11 cellular contexts compared by ENCODE assay signal in genomic region chr10:73888514-73888913, GRCh38. TPM values are rescaled to one million over a fixed set of nuclear protein-coding genes. Genes with fewer than 3 reads are reported as not detected.
DNase-seq lines count a peak whose midpoint lies in the region; ATAC-seq, FAIRE-seq and TF ChIP-seq lines count a peak whose summit lies in the region.
"Had no signal": no experiment of that assay in that cellular context is flagged by ENCODE, and none has a peak within 500 bp of the region (broad histone marks: within the 10 kb centered on the region; RNA-seq: fewer than 3 reads in every experiment).

No MANE protein-coding gene starts in this region.

- TF ChIP-seq RAD21 in HepG2 (CRISPR knock-in tag; IDR thresholded peaks at IDR 0.05): no peak

- DNase-seq in HFFc6 (no peak), WTC11 (ENCODE audit: low spot score) (no peak), islet precursor cell (peak; percentile 64), GM20000 (ENCODE audit: low spot score) (no peak), HepG2 (ENCODE audit: low spot score) (no peak), NCI-H1105 treated with DMSO at 0.1 percent for 48 hours (lab: John Stamatoyannopoulos, UW) (no peak)
- DNase-seq: NCI-H2029 had no signal

- no peak for FAIRE-seq in HepG2 (lab: Jason Lieb, UNC)
- FAIRE-seq: G401.6 had no signal

- H3K4me1 Mint-ChIP-seq in HFFc6 (ENCODE audit: low read depth) (peaks cover 78% of the 10 kb centered on the region), WTC11 (peaks cover 19% of the 10 kb centered on the region)
- peaks cover 41% of the 10 kb centered on the region for H3K4me1 Mint-ChIP-seq in stimulated activated memory B cell treated with anti-CD40 and anti-IgM and Interleukin-4, amounts not matched to agents 10 μg/mL and 1 μg/mL and 100 μg/mL, for 72 hours

- ATAC-seq in WTC11 (no peak), HepG2 (no peak), HG02885 (IDR thresholded peaks at IDR 0.05; ENCODE audit: poor library complexity, unreplicated experiment) (no peak)
- no peak for ATAC-seq in stimulated activated memory B cell treated with anti-CD40 and anti-IgM and Interleukin-4, amounts not matched to agents 10 μg/mL and 1 μg/mL and 100 μg/mL, for 72 hours

- H3K9me3 ChIP-seq in HepG2 (ENCODE audit: low read length): no peaks in the 10 kb centered on the region

- TF ChIP-seq EP300 in HepG2 (IDR thresholded peaks at IDR 0.05; ENCODE audit: low read depth in 2 of 2, low read length in 2 of 2) (no peak), HepG2 (CRISPR knock-in tag; IDR thresholded peaks at IDR 0.05; ENCODE audit: borderline replicate concordance) (no peak)

- BruUV-seq in HepG2 (replicated peaks; lab: Mats Ljungman, UMichigan): no TSS peak

- H3K4me3 Mint-ChIP-seq in HFFc6: peak overlapping the region; percentile 33; the same call in 1 of the 2 replicates
- H3K4me3 Mint-ChIP-seq in WTC11: no peak overlapping the region
- H3K4me3 Mint-ChIP-seq in stimulated activated memory B cell treated with anti-CD40 and anti-IgM and Interleukin-4, amounts not matched to agents 10 μg/mL and 1 μg/mL and 100 μg/mL, for 72 hours: no peak overlapping the region
- H3K4me3 Mint-ChIP-seq: neural crest cell had no signal

- H3K36me3 Mint-ChIP-seq in HFFc6 (ENCODE audit: low read depth) (no peaks in the 10 kb centered on the region), WTC11 (no peaks in the 10 kb centered on the region)
- no peaks in the 10 kb centered on the region for H3K36me3 Mint-ChIP-seq in stimulated activated memory B cell treated with anti-CD40 and anti-IgM and Interleukin-4, amounts not matched to agents 10 μg/mL and 1 μg/mL and 100 μg/mL, for 72 hours

- H4K20me1 ChIP-seq in HepG2 (ENCODE audit: insufficient read depth, low read length): no peaks in the 10 kb centered on the region

- 50% methylated on average over 4 of the region's 5 CpGs for WGBS in HepG2 (ENCODE audit: low lambda C conversion rate)

- no peaks in the 10 kb centered on the region for H3K36me3 ChIP-seq in HepG2 (replicated peaks in 1 of 2; ENCODE audit: control insufficient read depth in 1 of 2, insufficient read depth in 2 of 2, low read length in 2 of 2)

- H3K27ac Mint-ChIP-seq in HFFc6 (peak overlapping the region; percentile 97), WTC11 (peak overlapping the region; percentile 60; the same call in 1 of the 2 replicates)
- peak overlapping the region; percentile 54 for H3K27ac Mint-ChIP-seq in stimulated activated memory B cell treated with anti-CD40 and anti-IgM and Interleukin-4, amounts not matched to agents 10 μg/mL and 1 μg/mL and 100 μg/mL, for 72 hours

- H3K27ac ChIP-seq in HepG2 (ENCODE audit: extremely low read length, insufficient read depth, low read length): no peak overlapping the region

- H3K79me2 ChIP-seq in HepG2 (ENCODE audit: insufficient read depth, low read length): no peaks in the 10 kb centered on the region

- TF ChIP-seq CTCF in HFFc6 (IDR thresholded peaks at IDR 0.05) (no peak), WTC11 (IDR thresholded peaks at IDR 0.05) (no peak), GM20000 (IDR thresholded peaks at IDR 0.05; ENCODE audit: extremely low read depth, missing control alignments) (no peak), HepG2 (CRISPR knock-in tag; IDR thresholded peaks at IDR 0.05) (no peak)

- peaks cover 28% of the 10 kb centered on the region for H3K4me1 ChIP-seq in HepG2 (ENCODE audit: insufficient read depth, low read length)

- CTCF ChIA-PET in WTC11 (lab: Charles Lee): interaction anchor here (1.0 to 9.1 kb wide), 10 partner anchors 10 to 215 kb away, joined by 3 to 155 read pairs (median 10); partner anchors contain the start of gene CAMK2G
- CTCF ChIA-PET in HepG2 (lab: Yijun Ruan, JAX; ENCODE audit: low intra/inter-chr PET ratio, low total read pairs): no interaction called here

- H3K4me2 ChIP-seq in HepG2 (ENCODE audit: low read depth, low read length): no peak overlapping the region

- in situ Hi-C loops in HepG2 (cut with HindIII; ENCODE audit: extremely low pct_ligation_motif_present, low pct_unique_long_range_greater_than_20kb): loop anchor here (5.0 kb wide), 2 partner anchors 49 to 194 kb away; no protein-coding TSS in a partner anchor

- POLR2A ChIA-PET in WTC11 (lab: Charles Lee) (interaction anchor here (0.9 kb wide), 1 partner anchor 18 kb away, joined by 3 read pairs; no protein-coding TSS in a partner anchor), HepG2 (lab: Yijun Ruan, JAX) (no interaction called here)

- intact Hi-C loops in HepG2 (cut with micrococcal nuclease; ENCODE audit: unreplicated experiment): no loop called here

- no peak overlapping the region for H2AFZ ChIP-seq in HepG2 (ENCODE audit: low read length)

- no peak for TF ChIP-seq POLR2A in HepG2 (IDR thresholded peaks at IDR 0.05; ENCODE audit: insufficient read depth in 1 of 2, low read depth in 2 of 2, low read length in 2 of 2)

- no peak overlapping the region for H3K9ac ChIP-seq in HepG2 (ENCODE audit: insufficient read depth, low read depth, low read length)

- H3K27me3 Mint-ChIP-seq in HFFc6 (ENCODE audit: insufficient read depth) (no peaks in the 10 kb centered on the region; the same call in 1 of the 2 replicates), WTC11 (ENCODE audit: low read depth) (no peaks in the 10 kb centered on the region)
- H3K27me3 Mint-ChIP-seq in stimulated activated memory B cell treated with anti-CD40 and anti-IgM and Interleukin-4, amounts not matched to agents 10 μg/mL and 1 μg/mL and 100 μg/mL, for 72 hours: no peaks in the 10 kb centered on the region

- H3K4me3 ChIP-seq in HepG2 (replicated peaks in 1 of 3; ENCODE audit: insufficient read depth in 1 of 3, low read depth in 2 of 3, low read length in 3 of 3): no peak overlapping the region

- H3K27me3 ChIP-seq in HepG2 (ENCODE audit: control insufficient read depth in 1 of 2, insufficient read depth in 2 of 2, low read length in 2 of 2): peaks cover 4 to 14% of the 10 kb centered on the region in 2 experiments; a peak in 4 of 5 replicates

- H3K9me3 Mint-ChIP-seq in HFFc6: no peaks in the 10 kb centered on the region
- no peaks in the 10 kb centered on the region for H3K9me3 Mint-ChIP-seq in WTC11
- no peaks in the 10 kb centered on the region for H3K9me3 Mint-ChIP-seq in stimulated activated memory B cell treated with anti-CD40 and anti-IgM and Interleukin-4, amounts not matched to agents 10 μg/mL and 1 μg/mL and 100 μg/mL, for 72 hours
- H3K9me3 Mint-ChIP-seq: neural crest cell had no signal

RNA-seq across cellular contexts. Expression of gene CAMK2G, which starts 14.2 kb away (rescaled TPM):
- 10 to 100 TPM; 24.6 to 33.1 (median 28.1) TPM for total RNA-seq in HFFc6 (2021; fragmentation: NEBNext Ultra II Directional; extraction: Animal tissue kit (Norgen Biotek cat#: 25700))
- total RNA-seq in WTC11 (2021): 34.9 to 39.9 TPM (median 34.9 TPM) in 3 replicates
- 13.0 and 15.9 TPM in 2 replicates for total RNA-seq in HepG2 (2016; rRNA removed; fragmentation: Illumina TruSeq; extraction: Trizol)
- total RNA-seq in HepG2 (2016; cell fraction: cytosol; rRNA removed; fragmentation: Illumina TruSeq; extraction: Trizol; ENCODE audit: low read depth): 4.7 and 5.8 TPM in 2 replicates
- total RNA-seq in HepG2 (2016; cell fraction: insoluble cytoplasmic fraction; rRNA removed; fragmentation: Illumina TruSeq; extraction: Trizol): 10.6 and 15.6 TPM in 2 replicates
- 10.3 and 11.5 TPM in 2 replicates for total RNA-seq in HepG2 (2016; cell fraction: membrane; rRNA removed; fragmentation: Illumina TruSeq; extraction: Trizol)
- total RNA-seq in HepG2 (2016; cell fraction: nucleus; rRNA removed; fragmentation: Illumina TruSeq; extraction: Trizol): 16.8 and 19.6 TPM in 2 replicates
- polyA plus RNA-seq in HepG2 (2011; rRNA removed): 18.8 and 19.3 TPM in 2 replicates
- 15.0 and 15.2 TPM in 2 replicates for polyA plus RNA-seq in HepG2 (2011; cell fraction: cytosol; rRNA removed)
- 53.3 and 57.3 TPM in 2 replicates for polyA plus RNA-seq in HepG2 (2011; cell fraction: nucleus; rRNA removed)
- polyA plus RNA-seq in HepG2 (2012): 10.4 and 10.5 TPM in 2 replicates
- 4.0 TPM in 2 replicates for polyA plus RNA-seq in HepG2 (2016; cell fraction: cytosol; fragmentation: Illumina TruSeq; extraction: Trizol; ENCODE audit: low read depth)
- polyA plus RNA-seq in HepG2 (2016; cell fraction: insoluble cytoplasmic fraction; fragmentation: Illumina TruSeq; extraction: Trizol; ENCODE audit: low read depth): 9.8 and 10.5 TPM in 2 replicates
- polyA plus RNA-seq in HepG2 (2016; cell fraction: membrane; fragmentation: Illumina TruSeq; extraction: Trizol; ENCODE audit: low read depth): 5.7 and 6.7 TPM in 2 replicates
- 46.0 and 46.5 TPM in 2 replicates for polyA plus RNA-seq in HepG2 (2016; cell fraction: nucleus; fragmentation: Illumina TruSeq; extraction: Trizol; ENCODE audit: insufficient read depth, low read depth)
- polyA minus RNA-seq in HepG2 (2011; rRNA and poly(A)+ RNA removed; ENCODE audit: low replicate concordance): 17.4 and 41.1 TPM in 2 replicates
- polyA minus RNA-seq in HepG2 (2011; cell fraction: cytosol; rRNA and poly(A)+ RNA removed): 7.7 and 8.2 TPM in 2 replicates
- 17.5 and 19.6 TPM in 2 replicates for polyA minus RNA-seq in HepG2 (2011; cell fraction: nucleus; rRNA and poly(A)+ RNA removed)

RNA-seq across cellular contexts. Expression of gene PLAU, which starts 22.4 kb away (rescaled TPM):
- 10 to 100 TPM; 14.0 to 25.5 (median 24.0) TPM for total RNA-seq in HFFc6 (2021; fragmentation: NEBNext Ultra II Directional; extraction: Animal tissue kit (Norgen Biotek cat#: 25700))
- total RNA-seq in WTC11 (2021) (15.0 to 18.0 TPM (median 16.2 TPM) in 3 replicates), HepG2 (2016; rRNA removed; fragmentation: Illumina TruSeq; extraction: Trizol) (4.8 and 11.2 TPM in 2 replicates)
- 1.9 and 6.6 TPM in 2 replicates for total RNA-seq in HepG2 (2016; cell fraction: cytosol; rRNA removed; fragmentation: Illumina TruSeq; extraction: Trizol; ENCODE audit: low read depth)
- 5.2 and 16.9 TPM in 2 replicates for total RNA-seq in HepG2 (2016; cell fraction: insoluble cytoplasmic fraction; rRNA removed; fragmentation: Illumina TruSeq; extraction: Trizol)
- 4.7 and 7.7 TPM in 2 replicates for total RNA-seq in HepG2 (2016; cell fraction: membrane; rRNA removed; fragmentation: Illumina TruSeq; extraction: Trizol)
- total RNA-seq in HepG2 (2016; cell fraction: nucleus; rRNA removed; fragmentation: Illumina TruSeq; extraction: Trizol): 9.1 and 18.5 TPM in 2 replicates
- 0.37 and 0.45 TPM in 2 replicates for polyA plus RNA-seq in HepG2 (2011; rRNA removed)
- 0.39 and 0.50 TPM in 2 replicates for polyA plus RNA-seq in HepG2 (2011; cell fraction: cytosol; rRNA removed)
- 0.51 and 0.62 TPM in 2 replicates for polyA plus RNA-seq in HepG2 (2011; cell fraction: nucleus; rRNA removed)
- polyA plus RNA-seq in HepG2 (2012): 0.13 and 0.16 TPM in 2 replicates
- 1.0 and 2.5 TPM in 2 replicates for polyA plus RNA-seq in HepG2 (2016; cell fraction: cytosol; fragmentation: Illumina TruSeq; extraction: Trizol; ENCODE audit: low read depth)
- 4.9 and 5.1 TPM in 2 replicates for polyA plus RNA-seq in HepG2 (2016; cell fraction: insoluble cytoplasmic fraction; fragmentation: Illumina TruSeq; extraction: Trizol; ENCODE audit: low read depth)
- 2.7 and 3.5 TPM in 2 replicates for polyA plus RNA-seq in HepG2 (2016; cell fraction: membrane; fragmentation: Illumina TruSeq; extraction: Trizol; ENCODE audit: low read depth)
- 18.1 and 26.1 TPM in 2 replicates for polyA plus RNA-seq in HepG2 (2016; cell fraction: nucleus; fragmentation: Illumina TruSeq; extraction: Trizol; ENCODE audit: insufficient read depth, low read depth)
- polyA minus RNA-seq in HepG2 (2011; rRNA and poly(A)+ RNA removed; ENCODE audit: low replicate concordance): 0.10 and 5.1 TPM in 2 replicates
- not detected in 2 replicates for polyA minus RNA-seq in HepG2 (2011; cell fraction: cytosol; rRNA and poly(A)+ RNA removed)
- 0.13 TPM in 1 of 2 replicates, not detected in the other for polyA minus RNA-seq in HepG2 (2011; cell fraction: nucleus; rRNA and poly(A)+ RNA removed)
